ENCODE assay signal across 8 cellular contexts in the genomic region with DNA sequence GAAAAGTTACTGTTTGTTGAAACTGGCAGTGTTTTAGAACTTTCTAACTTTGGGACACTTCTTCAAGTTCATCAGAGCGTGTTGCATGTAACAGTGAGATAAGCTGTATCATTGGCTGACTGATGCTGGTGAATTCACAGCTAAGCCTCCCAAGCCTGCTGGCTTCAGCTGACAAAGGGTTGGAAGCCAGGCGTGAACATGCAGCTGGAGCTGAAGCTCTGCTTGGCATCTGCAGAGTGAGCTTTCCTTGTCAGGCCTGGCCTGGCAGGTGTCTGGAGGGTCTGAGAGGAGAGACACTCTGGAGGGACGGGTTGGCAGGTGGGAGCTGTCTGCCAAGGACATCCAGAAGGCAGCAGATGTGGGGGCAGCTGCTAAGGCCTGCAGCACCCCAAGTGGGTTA. TPM values are rescaled to one million over a fixed set of nuclear protein-coding genes. Genes with fewer than 3 reads are reported as not detected.
DNase-seq lines count a peak whose midpoint lies in the region; ATAC-seq, FAIRE-seq and TF ChIP-seq lines count a peak whose summit lies in the region.

No MANE protein-coding gene starts in this region.

- H3K27me3 ChIP-seq in aorta (ENCODE audit: control insufficient read depth in 1 of 2, insufficient read depth in 2 of 2, low read length in 1 of 2): no peaks in the 10 kb centered on the region

- H3K4me1 ChIP-seq in aorta (ENCODE audit: control insufficient read depth in 1 of 2, insufficient read depth in 2 of 2, low read length in 2 of 2): no peaks in the 10 kb centered on the region

- no peaks in the 10 kb centered on the region for H3K36me3 ChIP-seq in aorta (ENCODE audit: control insufficient read depth in 1 of 2, insufficient read depth in 2 of 2, low read length in 1 of 2)

- no peak overlapping the region for H3K27ac ChIP-seq in aorta (ENCODE audit: low read depth in 1 of 2, low read length in 2 of 2)

- H3K9me3 Mint-ChIP-seq in activated naive CD4-positive, alpha-beta T cell treated with anti-CD3 and anti-CD28 coated beads for 36 hours: no peaks in the 10 kb centered on the region
- no peaks in the 10 kb centered on the region for H3K9me3 Mint-ChIP-seq in stimulated activated naive B cell treated with anti-CD40 and anti-IgM and Interleukin-4, amounts not matched to agents 10 μg/mL and 1 μg/mL and 100 μg/mL, for 72 hours

- DNase-seq in activated naive CD4-positive, alpha-beta T cell treated with anti-CD3 and anti-CD28 coated beads for 36 hours: peak; percentile 19
- DNase-seq in activated naive CD4-positive, alpha-beta T cell treated with Interleukin-2 at 50 U/mL for 16 hours: no peak
- DNase-seq in SHP77 (lab: John Stamatoyannopoulos, UW) (peak; percentile 58 to 70), fibroblast of pulmonary artery (ENCODE audit: low read depth) (no peak), retina (no peak), aorta (no peak), frontal cortex (ENCODE audit: low spot score in 2 of 2) (no peak)
- DNase-seq in stimulated activated naive B cell treated with anti-CD40 and anti-IgM and Interleukin-4, amounts not matched to agents 10 μg/mL and 1 μg/mL and 100 μg/mL, for 72 hours: no peak

- H3K27ac Mint-ChIP-seq in activated naive CD4-positive, alpha-beta T cell treated with anti-CD3 and anti-CD28 coated beads for 36 hours: peak overlapping the region; percentile 93
- H3K27ac Mint-ChIP-seq in stimulated activated naive B cell treated with anti-CD40 and anti-IgM and Interleukin-4, amounts not matched to agents 10 μg/mL and 1 μg/mL and 100 μg/mL, for 72 hours: peak overlapping the region; percentile 91

- ATAC-seq in stimulated activated naive B cell treated with anti-CD40 and anti-IgM and Interleukin-4, amounts not matched to agents 10 μg/mL and 1 μg/mL and 100 μg/mL, for 72 hours (replicated peaks): peak; percentile 2 to 5
- no peak for ATAC-seq in aorta (ENCODE audit: low FRiP score)

- no peak for TF ChIP-seq CTCF in fibroblast of pulmonary artery (IDR thresholded peaks at IDR 0.05; ENCODE audit: low read length, missing control alignments)

- H3K36me3 Mint-ChIP-seq in activated naive CD4-positive, alpha-beta T cell treated with anti-CD3 and anti-CD28 coated beads for 36 hours (ENCODE audit: low read depth): peaks cover 7% of the 10 kb centered on the region
- peaks cover 3 to 17% of the 10 kb centered on the region in 2 donors for H3K36me3 Mint-ChIP-seq in stimulated activated naive B cell treated with anti-CD40 and anti-IgM and Interleukin-4, amounts not matched to agents 10 μg/mL and 1 μg/mL and 100 μg/mL, for 72 hours

- H3K27me3 Mint-ChIP-seq in activated naive CD4-positive, alpha-beta T cell treated with anti-CD3 and anti-CD28 coated beads for 36 hours (ENCODE audit: low read depth): no peaks in the 10 kb centered on the region
- H3K27me3 Mint-ChIP-seq in stimulated activated naive B cell treated with anti-CD40 and anti-IgM and Interleukin-4, amounts not matched to agents 10 μg/mL and 1 μg/mL and 100 μg/mL, for 72 hours: no peaks in the 10 kb centered on the region

- peaks cover 80% of the 10 kb centered on the region for H3K4me1 Mint-ChIP-seq in activated naive CD4-positive, alpha-beta T cell treated with anti-CD3 and anti-CD28 coated beads for 36 hours (ENCODE audit: low read depth)
- H3K4me1 Mint-ChIP-seq in stimulated activated naive B cell treated with anti-CD40 and anti-IgM and Interleukin-4, amounts not matched to agents 10 μg/mL and 1 μg/mL and 100 μg/mL, for 72 hours: peaks cover 66 to 94% of the 10 kb centered on the region in 2 donors

- WGBS in aorta, 2 donors: 39 to 48% methylated on average over 3 of the region's 3 CpGs

- intact Hi-C loops in activated naive CD4-positive, alpha-beta T cell treated with anti-CD3 and anti-CD28 coated beads for 36 hours (cut with micrococcal nuclease): loop anchor here (1.0 to 10.0 kb wide), 8 partner anchors 85 to 1452 kb away; a partner anchor contains a TSS
- intact Hi-C loops in aorta (cut with DNase I): no loop called here

- peak overlapping the region; percentile 82 for H3K4me3 Mint-ChIP-seq in activated naive CD4-positive, alpha-beta T cell treated with anti-CD3 and anti-CD28 coated beads for 36 hours
- peak overlapping the region; percentile 89 to 97 for H3K4me3 Mint-ChIP-seq in stimulated activated naive B cell treated with anti-CD40 and anti-IgM and Interleukin-4, amounts not matched to agents 10 μg/mL and 1 μg/mL and 100 μg/mL, for 72 hours

- H3K4me3 ChIP-seq in fibroblast of pulmonary artery (replicated peaks; ENCODE audit: low read depth, low read length) (peak overlapping the region; percentile 38), aorta (ENCODE audit: low read length in 2 of 2) (no peak overlapping the region)

- FAIRE-seq in frontal cortex (lab: Jason Lieb, UNC): no peak

- H3K9me3 ChIP-seq in aorta (ENCODE audit: control insufficient read depth, low read length): no peaks in the 10 kb centered on the region

- CTCF ChIA-PET in activated naive CD4-positive, alpha-beta T cell treated with anti-CD3 and anti-CD28 coated beads for 36 hours (lab: Charles Lee): interaction anchor here (0.6 to 3.3 kb wide), 7 partner anchors 15 to 533 kb away, joined by 3 to 15 read pairs (median 4); a partner anchor contains a TSS

RNA-seq across cellular contexts. Expression of a gene that starts 1.5 kb away (rescaled TPM):
- total RNA-seq in activated naive CD4-positive, alpha-beta T cell treated with anti-CD3 and anti-CD28 coated beads for 36 hours: 10 to 100 TPM; 11.5 to 13.0 TPM
- total RNA-seq in aorta (10 to 100 TPM in 1 of 2 donors, 1 to 10 TPM in 1; 7.8 to 16.9 TPM), frontal cortex (0.82 TPM)
- polyA plus RNA-seq in aorta: 1 to 10 TPM; 2.5 to 3.8 TPM

Comparison
In these comparisons a context has a peak if more than half of its experiments do, and no peak if none do; other contexts are left out.
1. DNase-seq: peak in activated naive CD4-positive, alpha-beta T cell treated with anti-CD3 and anti-CD28 coated beads for 36 hours (single experiment) and SHP77 (2 of 2); none in activated naive CD4-positive, alpha-beta T cell treated with Interleukin-2 at 50 U/mL for 16 hours (single experiment), fibroblast of pulmonary artery (single experiment), stimulated activated naive B cell treated with anti-CD40 and anti-IgM and Interleukin-4, amounts not matched to agents 10 μg/mL and 1 μg/mL and 100 μg/mL, for 72 hours (single experiment), retina (single experiment), aorta (0 of 2) and frontal cortex (0 of 2).